In genomic region chr20:35901678-35902544, GRCh38 we compare ENCODE assay signal across 8 cellular contexts. TPM values are rescaled to one million over a fixed set of nuclear protein-coding genes. Genes with fewer than 3 reads are reported as not detected.
A peak's percentile ranks its signal among the peaks of the same experiment; 100 is the strongest.
DNase-seq lines count a peak whose midpoint lies in the region; ATAC-seq and TF ChIP-seq lines count a peak whose summit lies in the region.

No MANE protein-coding gene starts in this region.

- TF ChIP-seq CTCF in epithelial cell of proximal tubule (conservative IDR thresholded peaks at IDR 0.05; ENCODE audit: low read depth, low read length) (no peak), gastroesophageal sphincter (IDR thresholded peaks at IDR 0.05) (no peak)

- H3K4me3 ChIP-seq in GM23248 (no peak overlapping the region), epithelial cell of proximal tubule (ENCODE audit: low read depth, low read length) (no peak overlapping the region), gastroesophageal sphincter (no peak overlapping the region)

- peak overlapping the region; percentile 37 for H3K9ac ChIP-seq in GM23248

- no peak for TF ChIP-seq EP300 in gastroesophageal sphincter (IDR thresholded peaks at IDR 0.05)

- WGBS in GM23248 (ENCODE audit: low coverage in 1 of 2, low lambda C conversion rate in 2 of 2, missing lambda C conversion rate in 2 of 2), 2 experiments = 86 to 88% methylated on average over 4 of the region's 4 CpGs
- WGBS in gastroesophageal sphincter (ENCODE audit: low coverage in 1 of 2), 2 donors = 68 to 90% methylated on average over 2 to 3 of the region's 4 CpGs

- peaks cover 27% of the 10 kb centered on the region for H3K79me2 ChIP-seq in GM23248 (ENCODE audit: insufficient read depth)

- peaks cover 16% of the 10 kb centered on the region; the same call in 1 of the 2 replicates for H3K36me3 ChIP-seq in GM23248 (ENCODE audit: low read depth)
- peaks cover 0 to 47% of the 10 kb centered on the region in 2 donors for H3K36me3 ChIP-seq in gastroesophageal sphincter

- ATAC-seq in gastroesophageal sphincter = no peak

- in situ Hi-C loops in GM23248 (cut with MboI) = no loop called here

- DNase-seq in GM23248 = peak; percentile 91
- peak; percentile 94 for DNase-seq in RPMI7951 (ENCODE audit: low read depth)
- peak; percentile 66 for DNase-seq in epithelial cell of proximal tubule (ENCODE audit: low read depth)
- peak; percentile 7 for DNase-seq in retina
- no peak for DNase-seq in activated gamma-delta T cell (lab: John Stamatoyannopoulos, UW)
- DNase-seq in NCI-H146 (lab: John Stamatoyannopoulos, UW) = no peak
- DNase-seq in cortex of kidney (lab: John Stamatoyannopoulos, UW) = no peak

- no peak overlapping the region for H2AFZ ChIP-seq in GM23248

- no peaks in the 10 kb centered on the region for H3K27me3 ChIP-seq in GM23248 (replicated peaks; ENCODE audit: insufficient read depth)
- no peaks in the 10 kb centered on the region for H3K27me3 ChIP-seq in gastroesophageal sphincter

- no peak for TF ChIP-seq POLR2A in gastroesophageal sphincter (IDR thresholded peaks at IDR 0.05)

- H3K9me3 ChIP-seq in GM23248 (ENCODE audit: low read depth) (no peaks in the 10 kb centered on the region), gastroesophageal sphincter (no peaks in the 10 kb centered on the region)

- H3K4me2 ChIP-seq in GM23248 (ENCODE audit: unreplicated experiment) = peak overlapping the region; percentile 36

- H3K27ac ChIP-seq in GM23248 = peak overlapping the region; percentile 79
- no peak overlapping the region for H3K27ac ChIP-seq in gastroesophageal sphincter

- peaks cover 37% of the 10 kb centered on the region for H3F3A ChIP-seq in GM23248 (ENCODE audit: insufficient read depth)

- H4K20me1 ChIP-seq in GM23248 (ENCODE audit: insufficient read depth) = 0 out of 2 replicates have a peak, but pooled peaks cover 3% of the 10 kb centered on the region

- H3K4me1 ChIP-seq in GM23248 (ENCODE audit: insufficient read depth) = peaks cover 17% of the 10 kb centered on the region
- no peaks in the 10 kb centered on the region for H3K4me1 ChIP-seq in gastroesophageal sphincter

- no peaks in the 10 kb centered on the region for H3K9me2 ChIP-seq in GM23248 (ENCODE audit: insufficient read depth)

RNA-seq across cellular contexts. Expression of gene SCAND1, which starts 52.4 kb away (rescaled TPM):
- total RNA-seq in GM23248 (2014; rRNA removed; shearing (Covaris generic)) = 66.6 TPM in 2 replicates
- polyA plus RNA-seq in GM23248 (2016; fragmentation: Nextera tagmentation; extraction: Ambion mirVana) = 127 and 133 TPM in 2 replicates
- 123 and 165 TPM in 2 replicates for total RNA-seq in RPMI7951 (2014; rRNA removed; shearing (Covaris generic))
- total RNA-seq in epithelial cell of proximal tubule = 117 and 136 TPM in 2 replicates
- total RNA-seq in gastroesophageal sphincter = 10 to 100 TPM; 47.9 to 95.2 (median 90.7) TPM

Comparison
In these comparisons a context has a peak if more than half of its experiments do, and no peak if none do; other contexts are left out.
1. DNase-seq: peak in GM23248 (single experiment), RPMI7951 (single experiment), epithelial cell of proximal tubule (single experiment) and retina (single experiment); none in activated gamma-delta T cell (single experiment), NCI-H146 (single experiment) and cortex of kidney (single experiment).